ENCODE assay signal across 1 cellular context in genomic region chr15:76962337-76963013, GRCh38.
TF ChIP-seq lines count a peak whose summit lies in the region.

No MANE protein-coding gene starts in this region.

TF ChIP-seq in K562, 482 proteins besides CTCF, POLR2A, EP300 and RAD21:
- no peak for TF ChIP-seq ZNF41 (CRISPR knock-in tag; conservative IDR thresholded peaks at IDR 0.05)
- TF ChIP-seq, protein P1, sequence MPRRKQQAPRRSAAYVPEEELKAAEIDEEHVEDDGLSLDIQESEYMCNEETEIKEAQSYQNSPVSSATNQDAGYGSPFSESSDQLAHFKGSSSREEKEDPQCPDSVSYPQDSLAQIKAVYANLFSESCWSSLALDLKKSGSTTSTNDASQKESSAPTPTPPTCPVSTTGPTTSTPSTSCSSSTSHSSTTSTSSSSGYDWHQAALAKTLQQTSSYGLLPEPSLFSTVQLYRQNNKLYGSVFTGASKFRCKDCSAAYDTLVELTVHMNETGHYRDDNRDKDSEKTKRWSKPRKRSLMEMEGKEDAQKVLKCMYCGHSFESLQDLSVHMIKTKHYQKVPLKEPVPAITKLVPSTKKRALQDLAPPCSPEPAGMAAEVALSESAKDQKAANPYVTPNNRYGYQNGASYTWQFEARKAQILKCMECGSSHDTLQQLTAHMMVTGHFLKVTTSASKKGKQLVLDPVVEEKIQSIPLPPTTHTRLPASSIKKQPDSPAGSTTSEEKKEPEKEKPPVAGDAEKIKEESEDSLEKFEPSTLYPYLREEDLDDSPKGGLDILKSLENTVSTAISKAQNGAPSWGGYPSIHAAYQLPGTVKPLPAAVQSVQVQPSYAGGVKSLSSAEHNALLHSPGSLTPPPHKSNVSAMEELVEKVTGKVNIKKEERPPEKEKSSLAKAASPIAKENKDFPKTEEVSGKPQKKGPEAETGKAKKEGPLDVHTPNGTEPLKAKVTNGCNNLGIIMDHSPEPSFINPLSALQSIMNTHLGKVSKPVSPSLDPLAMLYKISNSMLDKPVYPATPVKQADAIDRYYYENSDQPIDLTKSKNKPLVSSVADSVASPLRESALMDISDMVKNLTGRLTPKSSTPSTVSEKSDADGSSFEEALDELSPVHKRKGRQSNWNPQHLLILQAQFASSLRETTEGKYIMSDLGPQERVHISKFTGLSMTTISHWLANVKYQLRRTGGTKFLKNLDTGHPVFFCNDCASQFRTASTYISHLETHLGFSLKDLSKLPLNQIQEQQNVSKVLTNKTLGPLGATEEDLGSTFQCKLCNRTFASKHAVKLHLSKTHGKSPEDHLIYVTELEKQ (CRISPR knock-in tag; IDR thresholded peaks at IDR 0.05): no peak
- no peak for TF ChIP-seq PCBP1 (IDR thresholded peaks at IDR 0.05; ENCODE audit: low read depth, low read length, poor library complexity, severe bottlenecking)
- TF ChIP-seq ZFPM2 (CRISPR knock-in tag; IDR thresholded peaks at IDR 0.05): no peak
- TF ChIP-seq NEUROD1 (IDR thresholded peaks at IDR 0.05; ENCODE audit: borderline replicate concordance, low read depth, low read length, partially characterized antibody): no peak
- TF ChIP-seq, protein P2, sequence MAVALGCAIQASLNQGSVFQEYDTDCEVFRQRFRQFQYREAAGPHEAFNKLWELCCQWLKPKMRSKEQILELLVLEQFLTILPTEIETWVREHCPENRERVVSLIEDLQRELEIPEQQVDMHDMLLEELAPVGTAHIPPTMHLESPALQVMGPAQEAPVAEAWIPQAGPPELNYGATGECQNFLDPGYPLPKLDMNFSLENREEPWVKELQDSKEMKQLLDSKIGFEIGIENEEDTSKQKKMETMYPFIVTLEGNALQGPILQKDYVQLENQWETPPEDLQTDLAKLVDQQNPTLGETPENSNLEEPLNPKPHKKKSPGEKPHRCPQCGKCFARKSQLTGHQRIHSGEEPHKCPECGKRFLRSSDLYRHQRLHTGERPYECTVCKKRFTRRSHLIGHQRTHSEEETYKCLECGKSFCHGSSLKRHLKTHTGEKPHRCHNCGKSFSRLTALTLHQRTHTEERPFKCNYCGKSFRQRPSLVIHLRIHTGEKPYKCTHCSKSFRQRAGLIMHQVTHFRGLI (CRISPR knock-in tag; IDR thresholded peaks at IDR 0.05): no peak
TF ChIP-seq in K562: peak in this region for 0.
